21 cellular contexts compared by ENCODE assay signal in the genomic region with DNA sequence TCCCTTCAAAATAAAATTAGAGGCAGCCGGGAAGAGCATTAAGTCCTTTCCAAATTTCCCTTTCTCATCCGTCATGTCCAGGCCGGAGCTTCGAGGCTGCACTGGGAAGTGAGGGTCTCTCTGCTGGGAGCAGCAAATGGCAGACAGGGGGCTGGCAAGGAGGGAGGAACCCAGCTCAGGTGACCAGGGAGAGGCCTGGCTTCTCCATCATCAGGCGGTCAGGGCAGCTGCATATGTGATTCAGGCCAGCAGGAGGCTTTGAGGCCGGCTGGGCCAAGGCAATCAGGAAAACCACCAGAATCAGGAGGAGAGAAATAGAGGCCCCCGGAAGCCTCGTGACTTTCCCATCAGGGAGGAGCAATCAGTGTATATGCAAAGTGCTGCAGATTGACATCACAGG.
DNase-seq lines count a peak whose midpoint lies in the region; ATAC-seq and TF ChIP-seq lines count a peak whose summit lies in the region.
"Had no signal": no experiment of that assay in that cellular context is flagged by ENCODE, and none has a peak within 500 bp of the region (broad histone marks: within the 10 kb centered on the region; RNA-seq: fewer than 3 reads in every experiment).

No MANE protein-coding gene starts in this region.

- H3K27me3 Mint-ChIP-seq in nephron progenitor cell (ENCODE audit: low read depth, poor library complexity): peaks cover 20% of the 10 kb centered on the region
- peaks cover 41% of the 10 kb centered on the region for H3K27me3 Mint-ChIP-seq in activated T-cell treated with anti-CD3 and anti-CD28 coated beads, Interleukin-2, amount 50 U/mL, for 24 hours

- H3K4me3 Mint-ChIP-seq in nephron progenitor cell: no peak overlapping the region
- no peak overlapping the region for H3K4me3 Mint-ChIP-seq in activated T-cell treated with anti-CD3 and anti-CD28 coated beads, Interleukin-2, amount 50 U/mL, for 24 hours
- H3K4me3 Mint-ChIP-seq: activated naive CD4-positive, alpha-beta T cell treated with anti-CD3 and anti-CD28 coated beads for 36 hours; immature natural killer cell; stimulated activated naive CD8-positive, alpha-beta T cell treated with anti-CD3 and anti-CD28 coated beads, Interleukin-15, Interleukin-2, amounts not matched to agents 100 ng/mL and 50 ng/mL, for 24 hours had no signal

- 33 to 42% methylated on average over 8 of the region's 8 CpGs for WGBS in heart right ventricle, 2 donors

- intact Hi-C loops in heart right ventricle (cut with DNase I): no loop called here

- DNase-seq in H7 (peak; percentile 90), NCI-H82 (lab: John Stamatoyannopoulos, UW) (peak; percentile 54), choroid plexus epithelial cell (ENCODE audit: low read depth) (peak; percentile 11), nephron progenitor cell (peak; percentile 66), heart right ventricle (no peak), SKM-1 (lab: John Stamatoyannopoulos, UW; ENCODE audit: unreplicated experiment) (no peak)
- DNase-seq in activated T-cell treated with anti-CD3 and anti-CD28 coated beads, Interleukin-2, amount 50 U/mL, for 24 hours: no peak
- DNase-seq: activated naive CD4-positive, alpha-beta T cell treated with anti-CD3 and anti-CD28 coated beads for 36 hours; brain microvascular endothelial cell; DMS79; effector CD4-positive, alpha-beta T cell; GM23248; immature natural killer cell; mesenchymal stem cell; NCI-H1105 treated with DMSO at 0.1 percent for 48 hours; NCI-H226; PC-9; T-helper 1 cell had no signal

- no peak for ATAC-seq in heart right ventricle

- H3K27me3 ChIP-seq in H7 (ENCODE audit: control insufficient read depth, insufficient read depth, low read length): no peaks in the 10 kb centered on the region
- H3K27me3 ChIP-seq in heart right ventricle: peaks cover 0 to 81% (median 40%) of the 10 kb centered on the region in 7 donors
- H3K27me3 ChIP-seq: BLaER1 had no signal

- H3K36me3 ChIP-seq in H7 (replicated peaks; ENCODE audit: control insufficient read depth, insufficient read depth, low read length): no peaks in the 10 kb centered on the region
- no peaks in the 10 kb centered on the region for H3K36me3 ChIP-seq in heart right ventricle
- H3K36me3 ChIP-seq: BLaER1, brain microvascular endothelial cell had no signal

- TF ChIP-seq CTCF in choroid plexus epithelial cell (conservative IDR thresholded peaks at IDR 0.05; ENCODE audit: low read depth, low read length) (peak; percentile 26), nephron progenitor cell (IDR thresholded peaks at IDR 0.05) (peak; percentile 56), heart right ventricle (IDR thresholded peaks at IDR 0.05) (no peak)

- no peaks in the 10 kb centered on the region for H3K4me1 ChIP-seq in heart right ventricle

- H3K4me3 ChIP-seq in H7 (ENCODE audit: insufficient read depth, low read depth, low read length) (no peak overlapping the region), choroid plexus epithelial cell (ENCODE audit: low read depth, low read length) (no peak overlapping the region), heart right ventricle (no peak overlapping the region)
- H3K4me3 ChIP-seq: BLaER1, GM23248, PC-9, smooth muscle cell had no signal

- H3K9me3 Mint-ChIP-seq in nephron progenitor cell: peaks cover 12% of the 10 kb centered on the region
- no peaks in the 10 kb centered on the region for H3K9me3 Mint-ChIP-seq in activated T-cell treated with anti-CD3 and anti-CD28 coated beads, Interleukin-2, amount 50 U/mL, for 24 hours
- H3K9me3 Mint-ChIP-seq: activated naive CD4-positive, alpha-beta T cell treated with anti-CD3 and anti-CD28 coated beads for 36 hours; immature natural killer cell; stimulated activated naive CD8-positive, alpha-beta T cell treated with anti-CD3 and anti-CD28 coated beads, Interleukin-15, Interleukin-2, amounts not matched to agents 100 ng/mL and 50 ng/mL, for 24 hours had no signal

- H3K27ac ChIP-seq in heart right ventricle: no peak overlapping the region
- H3K27ac ChIP-seq: BLaER1, brain microvascular endothelial cell, GM23248, PC-9 had no signal

- peaks cover 0 to 7% (median 0%) of the 10 kb centered on the region in 11 donors for H3K9me3 ChIP-seq in heart right ventricle
- H3K9me3 ChIP-seq: BLaER1 had no signal

- peaks cover 5% of the 10 kb centered on the region for H3K36me3 Mint-ChIP-seq in nephron progenitor cell (ENCODE audit: low read depth)
- H3K36me3 Mint-ChIP-seq in activated T-cell treated with anti-CD3 and anti-CD28 coated beads, Interleukin-2, amount 50 U/mL, for 24 hours (ENCODE audit: low read depth): no peaks in the 10 kb centered on the region
- H3K36me3 Mint-ChIP-seq: immature natural killer cell had no signal

- H3K27ac Mint-ChIP-seq in nephron progenitor cell: peak overlapping the region; percentile 92
- no peak overlapping the region for H3K27ac Mint-ChIP-seq in activated T-cell treated with anti-CD3 and anti-CD28 coated beads, Interleukin-2, amount 50 U/mL, for 24 hours
- H3K27ac Mint-ChIP-seq: activated naive CD4-positive, alpha-beta T cell treated with anti-CD3 and anti-CD28 coated beads for 36 hours; immature natural killer cell; stimulated activated naive CD8-positive, alpha-beta T cell treated with anti-CD3 and anti-CD28 coated beads, Interleukin-15, Interleukin-2, amounts not matched to agents 100 ng/mL and 50 ng/mL, for 24 hours had no signal

- H3K4me1 Mint-ChIP-seq in nephron progenitor cell: peaks cover 78% of the 10 kb centered on the region
- no peaks in the 10 kb centered on the region for H3K4me1 Mint-ChIP-seq in activated T-cell treated with anti-CD3 and anti-CD28 coated beads, Interleukin-2, amount 50 U/mL, for 24 hours (ENCODE audit: low read depth)
- H3K4me1 Mint-ChIP-seq: immature natural killer cell had no signal

Comparison
In these comparisons a context has a peak if more than half of its experiments do, and no peak if none do; other contexts are left out.
1. DNase-seq: peak in H7 (single experiment), NCI-H82 (single experiment), choroid plexus epithelial cell (single experiment) and nephron progenitor cell (single experiment); none in heart right ventricle (0 of 2), SKM-1 (single experiment) and activated T-cell treated with anti-CD3 and anti-CD28 coated beads, Interleukin-2, amount 50 U/mL, for 24 hours (single experiment).
2. CTCF ChIP-seq: peak in choroid plexus epithelial cell (single experiment) and nephron progenitor cell (single experiment); none in heart right ventricle (0 of 9).